15 cellular contexts compared by ENCODE assay signal in genomic region chr2:49241506-49241905, GRCh38.
"Had no signal": no experiment of that assay in that cellular context is flagged by ENCODE, and none has a peak within 500 bp of the region (broad histone marks: within the 10 kb centered on the region; RNA-seq: fewer than 3 reads in every experiment).

No MANE protein-coding gene starts in this region.

- DNase-seq: activated CD4-positive, alpha-beta T cell treated with anti-CD3 and anti-CD28 coated beads, Interleukin-2, amount 10 ng/mL, durations not matched to agents 24 days and 14 days; activated CD8-positive, alpha-beta T cell treated with anti-CD3 and anti-CD28 coated beads, Interleukin-2, amount 10 ng/mL, durations not matched to agents 7 days and 5 days; activated naive CD4-positive, alpha-beta T cell treated with Interleukin-2 at 50 U/mL for 16 hours; activated naive CD8-positive, alpha-beta T cell treated with anti-CD3 and anti-CD28 coated beads, Interleukin-2, amount 10 ng/mL, durations not matched to agents 7 days and 5 days; activated T-cell treated with anti-CD3 and anti-CD28 coated beads, Interleukin-2, amount 50 U/mL, for 24 hours; brain microvascular endothelial cell; central memory CD4-positive, alpha-beta T cell; left colon; lower lobe of right lung; posterior cingulate gyrus; retina; stimulated activated naive CD8-positive, alpha-beta T cell treated with anti-CD3 and anti-CD28 coated beads, Interleukin-15, amount 100 ng/mL, for 72 hours; T-helper 1 cell; T1000 had no signal

- ATAC-seq: activated CD8-positive, alpha-beta T cell treated with anti-CD3 and anti-CD28 coated beads, Interleukin-2, amount 10 ng/mL, durations not matched to agents 7 days and 5 days; left colon; lower lobe of right lung; stimulated activated naive CD8-positive, alpha-beta T cell treated with anti-CD3 and anti-CD28 coated beads, Interleukin-15, amount 100 ng/mL, for 72 hours had no signal

- FAIRE-seq: islet of Langerhans had no signal
